Comparison of ENCODE assay signal across 13 cellular contexts in the genomic region with DNA sequence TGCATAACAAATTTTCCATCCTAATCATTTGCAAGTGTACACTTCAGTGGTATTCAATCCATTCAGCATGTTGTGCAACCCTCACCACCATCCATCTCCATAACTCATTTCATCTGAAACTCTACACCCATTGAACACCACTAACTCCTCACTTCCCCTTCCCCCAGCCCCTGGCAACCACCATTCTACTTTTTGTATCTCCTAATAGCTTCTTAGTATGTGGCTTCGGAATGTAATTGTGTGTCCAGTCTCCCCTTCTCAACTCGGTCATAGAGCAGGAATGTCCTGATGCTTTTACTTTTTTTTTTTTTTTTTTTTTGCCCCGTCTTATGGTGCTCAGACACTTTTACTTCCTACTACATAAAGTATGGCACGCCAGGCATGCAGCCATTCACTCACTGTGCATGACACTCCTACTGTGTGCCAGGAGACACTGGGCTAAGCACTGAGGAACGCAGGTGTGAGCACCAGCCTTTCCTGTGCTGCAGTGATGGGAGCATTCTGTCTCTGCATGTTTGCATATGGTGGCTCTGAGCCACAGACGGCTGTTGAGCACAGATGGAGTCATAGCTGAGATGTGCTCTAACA. TPM values are rescaled to one million over a fixed set of nuclear protein-coding genes. Genes with fewer than 3 reads are reported as not detected.
DNase-seq lines count a peak whose midpoint lies in the region; ATAC-seq, FAIRE-seq and TF ChIP-seq lines count a peak whose summit lies in the region.
"Had no signal": no experiment of that assay in that cellular context is flagged by ENCODE, and none has a peak within 500 bp of the region (broad histone marks: within the 10 kb centered on the region; RNA-seq: fewer than 3 reads in every experiment).

No MANE protein-coding gene starts in this region.

- intact Hi-C loops in K562 (cut with micrococcal nuclease) = no loop called here
- intact Hi-C loops in upper lobe of right lung (cut with DNase I) = no loop called here

- no peaks in the 10 kb centered on the region for H3K36me3 Mint-ChIP-seq in activated CD8-positive, alpha-beta T cell treated with anti-CD3 and anti-CD28 coated beads, Interleukin-2, amount 10 ng/mL, durations not matched to agents 7 days and 5 days (ENCODE audit: low read depth)

- H3K4me1 Mint-ChIP-seq in activated CD8-positive, alpha-beta T cell treated with anti-CD3 and anti-CD28 coated beads, Interleukin-2, amount 10 ng/mL, durations not matched to agents 7 days and 5 days (ENCODE audit: low read depth) = peaks cover 6% of the 10 kb centered on the region

- H3K9me3 ChIP-seq in K562 (replicated peaks; ENCODE audit: control insufficient read depth, insufficient read depth, low read depth, low read length) = no peaks in the 10 kb centered on the region
- no peaks in the 10 kb centered on the region for H3K9me3 ChIP-seq in upper lobe of right lung
- H3K9me3 ChIP-seq: right atrium auricular region had no signal

- no peaks in the 10 kb centered on the region for H3K36me3 ChIP-seq in K562 (ENCODE audit: control insufficient read depth, insufficient read depth, low read length)
- no peaks in the 10 kb centered on the region for H3K36me3 ChIP-seq in upper lobe of right lung
- H3K36me3 ChIP-seq: right atrium auricular region had no signal

- H3K4me1 ChIP-seq in K562 (replicated peaks in 1 of 2; ENCODE audit: control insufficient read depth in 2 of 2, insufficient read depth in 2 of 2, low read length in 2 of 2) (no peaks in the 10 kb centered on the region; a peak in 3 of 5 replicates), upper lobe of right lung (no peaks in the 10 kb centered on the region)
- H3K4me1 ChIP-seq: right atrium auricular region had no signal

- peak; percentile 33 for FAIRE-seq in GM12892 (lab: Jason Lieb, UNC)
- no peak for FAIRE-seq in K562 (lab: Jason Lieb, UNC)

- peaks cover 17% of the 10 kb centered on the region for H3K27me3 Mint-ChIP-seq in activated CD8-positive, alpha-beta T cell treated with anti-CD3 and anti-CD28 coated beads, Interleukin-2, amount 10 ng/mL, durations not matched to agents 7 days and 5 days (ENCODE audit: low read depth)

- in situ Hi-C loops in K562 (cut with MboI) = no loop called here

- no peak overlapping the region for H3K27ac Mint-ChIP-seq in activated CD8-positive, alpha-beta T cell treated with anti-CD3 and anti-CD28 coated beads, Interleukin-2, amount 10 ng/mL, durations not matched to agents 7 days and 5 days

- H3K9ac ChIP-seq in K562 (ENCODE audit: insufficient read depth in 1 of 2, low read depth in 2 of 2, low read length in 2 of 2) = no peak overlapping the region

- H2AFZ ChIP-seq in K562 (ENCODE audit: low read depth, low read length) = no peak overlapping the region

- no peak overlapping the region for H3K4me3 Mint-ChIP-seq in activated CD8-positive, alpha-beta T cell treated with anti-CD3 and anti-CD28 coated beads, Interleukin-2, amount 10 ng/mL, durations not matched to agents 7 days and 5 days

- no TSS peak for BruUV-seq in K562 (replicated peaks; lab: Mats Ljungman, UMichigan)

- H3K27me3 ChIP-seq in K562 (ENCODE audit: control insufficient read depth in 2 of 2, insufficient read depth in 2 of 2, low read length in 2 of 2) (peaks cover 19 to 45% of the 10 kb centered on the region in 2 experiments), upper lobe of right lung (no peaks in the 10 kb centered on the region)
- H3K27me3 ChIP-seq: right atrium auricular region had no signal

- no peaks in the 10 kb centered on the region for H3K79me2 ChIP-seq in K562 (ENCODE audit: control insufficient read depth, insufficient read depth, low read length)

- DNase-seq in GM12892 (ENCODE audit: insufficient read length) (no peak), NCI-H226 (peak; percentile 50), K562 (ENCODE audit: extremely low read depth in 1 of 4, low spot score in 3 of 4) (no peak), renal cortical epithelial cell (ENCODE audit: low read depth) (peak; percentile 55), upper lobe of right lung (no peak), D341Med (ENCODE audit: low spot score) (no peak)
- no peak for DNase-seq in activated CD8-positive, alpha-beta T cell treated with anti-CD3 and anti-CD28 coated beads, Interleukin-2, amount 10 ng/mL, durations not matched to agents 7 days and 5 days
- DNase-seq: left cardiac atrium; NCI-H2081 treated with DMSO at 0.1 percent for 48 hours; stimulated activated CD8-positive, alpha-beta memory T cell treated with anti-CD3 and anti-CD28 coated beads, Interleukin-4, amount 100 ng/mL, for 48 hours; T1000 had no signal

- no peaks in the 10 kb centered on the region for H3K9me3 Mint-ChIP-seq in activated CD8-positive, alpha-beta T cell treated with anti-CD3 and anti-CD28 coated beads, Interleukin-2, amount 10 ng/mL, durations not matched to agents 7 days and 5 days (ENCODE audit: insufficient read depth)

- TF ChIP-seq POLR2A in GM12892 (IDR thresholded peaks at IDR 0.05; ENCODE audit: low read depth, low read length) (no peak), K562 (conservative IDR thresholded peaks at IDR 0.05) (no peak)

- H3K4me2 ChIP-seq in K562 (ENCODE audit: insufficient read depth, low read length) = no peak overlapping the region

- CTCF ChIA-PET in K562 (lab: Yijun Ruan, JAX; ENCODE audit: low intra/inter-chr PET ratio) = no interaction called here
- CTCF ChIA-PET in activated CD8-positive, alpha-beta T cell treated with anti-CD3 and anti-CD28 coated beads, Interleukin-2, amount 10 ng/mL, durations not matched to agents 7 days and 5 days (lab: Charles Lee) = no interaction called here

- POLR2A ChIA-PET in K562 (lab: Yijun Ruan, JAX) = interaction anchor here (0.6 to 0.8 kb wide), 2 partner anchors 10 to 87 kb away, joined by 3 read pairs; no protein-coding TSS in a partner anchor
- POLR2A ChIA-PET in activated CD8-positive, alpha-beta T cell treated with anti-CD3 and anti-CD28 coated beads, Interleukin-2, amount 10 ng/mL, durations not matched to agents 7 days and 5 days (lab: Charles Lee) = no interaction called here

- TF ChIP-seq CTCF in K562 (IDR thresholded peaks at IDR 0.05 in 2 of 3, conservative IDR thresholded peaks at IDR 0.05 in 1 of 3; ENCODE audit: insufficient read depth in 2 of 3, low read depth in 1 of 3, low read length in 3 of 3) (no peak), upper lobe of right lung (IDR thresholded peaks at IDR 0.05) (no peak)

- no peaks in the 10 kb centered on the region for H3K9me1 ChIP-seq in K562 (ENCODE audit: control insufficient read depth, insufficient read depth, low read length)

- ATAC-seq in K562 (no peak), HG02610 (IDR thresholded peaks at IDR 0.05; ENCODE audit: unreplicated experiment) (no peak), upper lobe of right lung (no peak)
- no peak for ATAC-seq in activated CD8-positive, alpha-beta T cell treated with anti-CD3 and anti-CD28 coated beads, Interleukin-2, amount 10 ng/mL, durations not matched to agents 7 days and 5 days
- ATAC-seq: left cardiac atrium had no signal

- no peaks in the 10 kb centered on the region for H4K20me1 ChIP-seq in K562 (replicated peaks; ENCODE audit: control insufficient read depth, insufficient read depth, low read length)

- H3K4me3 ChIP-seq in K562 = no peak overlapping the region
- H3K4me3 ChIP-seq in upper lobe of right lung = no peak overlapping the region
- H3K4me3 ChIP-seq: right atrium auricular region had no signal

- no peak for TF ChIP-seq RAD21 in K562 (CRISPR knock-in tag; conservative IDR thresholded peaks at IDR 0.05 in 1 of 2, IDR thresholded peaks at IDR 0.05 in 1 of 2)

- no peak for TF ChIP-seq EP300 in K562 (IDR thresholded peaks at IDR 0.05; ENCODE audit: low read length)

- H3K27ac ChIP-seq in K562 (ENCODE audit: extremely low read depth, low read depth, low read length) = no peak overlapping the region
- H3K27ac ChIP-seq in upper lobe of right lung = no peak overlapping the region
- H3K27ac ChIP-seq: right atrium auricular region had no signal

- WGBS in K562 (ENCODE audit: insufficient coverage, low coverage, missing lambda C conversion rate) = 0% methylated on average over 4 of the region's 6 CpGs

RNA-seq across cellular contexts. Expression of a gene that starts 15.3 kb away (rescaled TPM):
- 70.4 TPM for polyA plus RNA-seq in GM12892 (2012; ENCODE audit: missing spikeins)
- total RNA-seq in K562 (2011; cell fraction: chromatin; rRNA removed; ENCODE audit: low replicate concordance) = not detected in 2 replicates
- total RNA-seq in K562 (2011; cell fraction: nucleolus; rRNA removed) = not detected in 2 replicates
- not detected in 2 replicates for total RNA-seq in K562 (2011; cell fraction: nucleoplasm; rRNA removed)
- total RNA-seq in K562 (2014; rRNA removed) = 0.27 TPM in 1 of 2 replicates, not detected in the other
- total RNA-seq in K562 (2014; rRNA removed; fragmentation: Illumina TruSeq; extraction: Trizol) = not detected in 2 replicates
- 0.38 and 0.51 TPM in 2 replicates for total RNA-seq in K562 (2015; rRNA removed; fragmentation: Illumina TruSeq; extraction: Trizol)
- total RNA-seq in K562 (2021) = not detected in 2 replicates
- polyA plus RNA-seq in K562 (2011; rRNA removed) = 0.04 TPM in 1 of 2 replicates, not detected in the other
- polyA plus RNA-seq in K562 (2011; cell fraction: cytosol; rRNA removed) = 0.01 and 0.07 TPM in 2 replicates
- polyA plus RNA-seq in K562 (2011; cell fraction: nucleus; rRNA removed) = not detected in 2 replicates
- 0.13 and 0.50 TPM in 2 replicates for polyA plus RNA-seq in K562 (2012)
- polyA plus RNA-seq in K562 (2014; fragmentation: Illumina TruSeq; extraction: Trizol) = not detected in 2 replicates
- polyA plus RNA-seq in K562 (2014; fragmentation: Nextera tagmentation; extraction: Ambion mirVana) = not detected
- 0.09 TPM in 1 of 2 replicates, not detected in the other for polyA plus RNA-seq in K562 (2014; rRNA removed)
- polyA minus RNA-seq in K562 (2011; rRNA and poly(A)+ RNA removed) = 0.18 TPM in 1 of 2 replicates, not detected in the other
- not detected in 2 replicates for polyA minus RNA-seq in K562 (2011; cell fraction: cytosol; rRNA and poly(A)+ RNA removed)
- not detected in 2 replicates for polyA minus RNA-seq in K562 (2011; cell fraction: nucleus; rRNA and poly(A)+ RNA removed)
- not detected in 2 replicates for total RNA-seq in renal cortical epithelial cell
- 49.0 TPM for total RNA-seq in upper lobe of right lung
- total RNA-seq in activated CD8-positive, alpha-beta T cell treated with anti-CD3 and anti-CD28 coated beads, Interleukin-2, amount 10 ng/mL, durations not matched to agents 7 days and 5 days = not detected

RNA-seq across cellular contexts. Expression of a gene that starts 42.2 kb away (rescaled TPM):
- polyA plus RNA-seq in GM12892 (2012; ENCODE audit: missing spikeins) = 22.0 TPM
- total RNA-seq in K562 (2011; cell fraction: chromatin; rRNA removed; ENCODE audit: low replicate concordance) = 78.5 and 135 TPM in 2 replicates
- 130 and 142 TPM in 2 replicates for total RNA-seq in K562 (2011; cell fraction: nucleolus; rRNA removed)
- 113 and 145 TPM in 2 replicates for total RNA-seq in K562 (2011; cell fraction: nucleoplasm; rRNA removed)
- total RNA-seq in K562 (2014; rRNA removed) (14.5 and 22.1 TPM in 2 replicates), K562 (2014; rRNA removed; fragmentation: Illumina TruSeq; extraction: Trizol) (19.7 and 20.9 TPM in 2 replicates), K562 (2015; rRNA removed; fragmentation: Illumina TruSeq; extraction: Trizol) (25.6 and 29.2 TPM in 2 replicates), K562 (2021) (35.0 and 37.9 TPM in 2 replicates), renal cortical epithelial cell (22.6 and 56.0 TPM in 2 replicates), upper lobe of right lung (49.2 TPM)
- polyA plus RNA-seq in K562 (2011; rRNA removed) (39.7 and 54.8 TPM in 2 replicates), K562 (2014; fragmentation: Illumina TruSeq; extraction: Trizol) (41.0 and 46.3 TPM in 2 replicates), K562 (2014; fragmentation: Nextera tagmentation; extraction: Ambion mirVana) (10 to 100 TPM; 15.9 to 20.2 TPM), K562 (2014; rRNA removed) (26.9 and 30.2 TPM in 2 replicates)
- 46.2 and 53.5 TPM in 2 replicates for polyA plus RNA-seq in K562 (2011; cell fraction: cytosol; rRNA removed)
- 53.7 and 73.9 TPM in 2 replicates for polyA plus RNA-seq in K562 (2011; cell fraction: nucleus; rRNA removed)
- polyA plus RNA-seq in K562 (2012) = 30.7 and 40.9 TPM in 2 replicates
- 45.1 and 50.0 TPM in 2 replicates for polyA minus RNA-seq in K562 (2011; rRNA and poly(A)+ RNA removed)
- 38.8 and 51.2 TPM in 2 replicates for polyA minus RNA-seq in K562 (2011; cell fraction: cytosol; rRNA and poly(A)+ RNA removed)
- 41.9 and 70.4 TPM in 2 replicates for polyA minus RNA-seq in K562 (2011; cell fraction: nucleus; rRNA and poly(A)+ RNA removed)
- 10 to 100 TPM; 29.8 to 30.4 TPM for total RNA-seq in activated CD8-positive, alpha-beta T cell treated with anti-CD3 and anti-CD28 coated beads, Interleukin-2, amount 10 ng/mL, durations not matched to agents 7 days and 5 days

RNA-seq across cellular contexts. Expression of a gene that starts 57.1 kb away (rescaled TPM):
- polyA plus RNA-seq in GM12892 (2012; ENCODE audit: missing spikeins) = not detected
- total RNA-seq in K562 (2011; cell fraction: chromatin; rRNA removed; ENCODE audit: low replicate concordance) = not detected in 2 replicates
- total RNA-seq in K562 (2011; cell fraction: nucleolus; rRNA removed) = not detected in 2 replicates
- total RNA-seq in K562 (2011; cell fraction: nucleoplasm; rRNA removed) = not detected in 2 replicates
- total RNA-seq in K562 (2014; rRNA removed) = not detected in 2 replicates
- total RNA-seq in K562 (2014; rRNA removed; fragmentation: Illumina TruSeq; extraction: Trizol) = not detected in 2 replicates
- total RNA-seq in K562 (2015; rRNA removed; fragmentation: Illumina TruSeq; extraction: Trizol) = not detected in 2 replicates
- not detected in 2 replicates for total RNA-seq in K562 (2021)
- polyA plus RNA-seq in K562 (2011; rRNA removed) = 0.04 TPM in 1 of 2 replicates, not detected in the other
- not detected in 2 replicates for polyA plus RNA-seq in K562 (2011; cell fraction: cytosol; rRNA removed)
- not detected in 2 replicates for polyA plus RNA-seq in K562 (2011; cell fraction: nucleus; rRNA removed)
- polyA plus RNA-seq in K562 (2012) = 0.30 TPM in 1 of 2 replicates, not detected in the other
- polyA plus RNA-seq in K562 (2014; fragmentation: Illumina TruSeq; extraction: Trizol) = not detected in 2 replicates
- polyA plus RNA-seq in K562 (2014; fragmentation: Nextera tagmentation; extraction: Ambion mirVana) = not detected
- not detected in 2 replicates for polyA plus RNA-seq in K562 (2014; rRNA removed)
- not detected in 2 replicates for polyA minus RNA-seq in K562 (2011; rRNA and poly(A)+ RNA removed)
- polyA minus RNA-seq in K562 (2011; cell fraction: cytosol; rRNA and poly(A)+ RNA removed) = not detected in 2 replicates
- polyA minus RNA-seq in K562 (2011; cell fraction: nucleus; rRNA and poly(A)+ RNA removed) = not detected in 2 replicates
- 0.35 TPM in 1 of 2 replicates, not detected in the other for total RNA-seq in renal cortical epithelial cell
- 23.2 TPM for total RNA-seq in upper lobe of right lung
- not detected for total RNA-seq in activated CD8-positive, alpha-beta T cell treated with anti-CD3 and anti-CD28 coated beads, Interleukin-2, amount 10 ng/mL, durations not matched to agents 7 days and 5 days

Comparison
In these comparisons a context has a peak if more than half of its experiments do, and no peak if none do; other contexts are left out.
1. DNase-seq: peak in NCI-H226 (single experiment) and renal cortical epithelial cell (single experiment); none in GM12892 (single experiment), K562 (0 of 4), upper lobe of right lung (single experiment), activated CD8-positive, alpha-beta T cell treated with anti-CD3 and anti-CD28 coated beads, Interleukin-2, amount 10 ng/mL, durations not matched to agents 7 days and 5 days (single experiment) and D341Med (single experiment).
2. RNA of a gene that starts 15.3 kb away (total RNA-seq): 49.0 TPM in upper lobe of right lung (single experiment); 0.27 to 0.51 TPM in K562, not detected in activated CD8-positive, alpha-beta T cell treated with anti-CD3 and anti-CD28 coated beads, Interleukin-2, amount 10 ng/mL, durations not matched to agents 7 days and 5 days and not detected in renal cortical epithelial cell; every median in the first group is over 10 times any median in the second.
3. RNA of a gene that starts 57.1 kb away (total RNA-seq): 23.2 TPM in upper lobe of right lung (single experiment); not detected in K562, 0.35 TPM in renal cortical epithelial cell and not detected in activated CD8-positive, alpha-beta T cell treated with anti-CD3 and anti-CD28 coated beads, Interleukin-2, amount 10 ng/mL, durations not matched to agents 7 days and 5 days; every median in the first group is over 10 times any median in the second.